Comparison of ENCODE assay signal across 8 cellular contexts in genomic region chr2:142140434-142140845, GRCh38. TPM values are rescaled to one million over a fixed set of nuclear protein-coding genes. Genes with fewer than 3 reads are reported as not detected.
DNase-seq lines count a peak whose midpoint lies in the region; ATAC-seq and TF ChIP-seq lines count a peak whose summit lies in the region.

No MANE protein-coding gene starts in this region.

- H3K36me3 ChIP-seq in DND-41 (ENCODE audit: insufficient read depth, low read length), result no peaks in the 10 kb centered on the region
- H3K36me3 ChIP-seq in PC-3 (ENCODE audit: low read depth, low read length), result no peaks in the 10 kb centered on the region
- H3K36me3 ChIP-seq in esophagus squamous epithelium, result no peaks in the 10 kb centered on the region
- no peaks in the 10 kb centered on the region for H3K36me3 ChIP-seq in testis (ENCODE audit: low read depth, missing control alignments)
- H3K36me3 ChIP-seq in CD8-positive, alpha-beta memory T cell (ENCODE audit: insufficient read depth, low read length), result no peaks in the 10 kb centered on the region

- TF ChIP-seq POLR2A in esophagus squamous epithelium (IDR thresholded peaks at IDR 0.05) (no peak), testis (IDR thresholded peaks at IDR 0.05) (no peak)

- POLR2A ChIA-PET in PC-3 (lab: Charles Lee; ENCODE audit: unreplicated experiment), result interaction anchor here (0.7 kb wide), 1 partner anchor 288 kb away, joined by 5 read pairs; no protein-coding TSS in a partner anchor
- POLR2A ChIA-PET in CD8-positive, alpha-beta memory T cell (lab: Charles Lee), result no interaction called here

- H3K4me2 ChIP-seq in DND-41 (ENCODE audit: insufficient read depth, low read length) (no peak overlapping the region), PC-3 (ENCODE audit: low read length) (no peak overlapping the region)

- TF ChIP-seq CTCF in DND-41 (IDR thresholded peaks at IDR 0.05; ENCODE audit: borderline replicate concordance, extremely low read depth, low read length, poor library complexity, severe bottlenecking) (peak; percentile 57), PC-3 (conservative IDR thresholded peaks at IDR 0.05; ENCODE audit: low read depth, low read length) (peak; percentile 69), esophagus squamous epithelium (IDR thresholded peaks at IDR 0.05) (peak in 5 of 6 experiments; percentile 14 to 62 (median 51)), testis (IDR thresholded peaks at IDR 0.05) (peak in 2 of 3 experiments; percentile 10 to 60)

- no peaks in the 10 kb centered on the region for H3K9me2 ChIP-seq in PC-3 (replicated peaks; ENCODE audit: low read length)

- no peaks in the 10 kb centered on the region for H3K36me3 Mint-ChIP-seq in CD8-positive, alpha-beta memory T cell

- DNase-seq in DND-41 (no peak), PC-3 (peak; percentile 65), esophagus squamous epithelium (lab: John Stamatoyannopoulos, UW) (no peak), testis (no peak)
- no peak for DNase-seq in CD8-positive, alpha-beta memory T cell

- H4K20me1 ChIP-seq in DND-41 (ENCODE audit: insufficient read depth, low read length), result no peaks in the 10 kb centered on the region
- no peaks in the 10 kb centered on the region for H4K20me1 ChIP-seq in PC-3 (ENCODE audit: low read length)

- no peak overlapping the region for H3K9ac ChIP-seq in DND-41 (ENCODE audit: low read depth, low read length)
- H3K9ac ChIP-seq in PC-3 (ENCODE audit: low read length), result no peak overlapping the region

- no peak overlapping the region for H3K4me3 Mint-ChIP-seq in CD8-positive, alpha-beta memory T cell

- ATAC-seq in DND-41 (ENCODE audit: insufficient read depth, low read depth), result peak; percentile 68; the same call in 2 of the 3 replicates
- peak; percentile 55 for ATAC-seq in HG03175 (IDR thresholded peaks at IDR 0.05; ENCODE audit: unreplicated experiment)
- 0 out of 2 replicates have a peak, but pooled peaks have one; percentile 37 for ATAC-seq in PC-3
- no peak for ATAC-seq in GM19023 (IDR thresholded peaks at IDR 0.05; ENCODE audit: unreplicated experiment)
- ATAC-seq in HG03097 (IDR thresholded peaks at IDR 0.05; ENCODE audit: low FRiP score, unreplicated experiment), result no peak

- H3K27me3 Mint-ChIP-seq in CD8-positive, alpha-beta memory T cell, result no peaks in the 10 kb centered on the region

- H3K27ac ChIP-seq in DND-41 (ENCODE audit: low read length), result no peak overlapping the region
- H3K27ac ChIP-seq in PC-3 (ENCODE audit: low read length), result no peak overlapping the region
- no peak overlapping the region for H3K27ac ChIP-seq in esophagus squamous epithelium
- no peak overlapping the region for H3K27ac ChIP-seq in testis
- no peak overlapping the region for H3K27ac ChIP-seq in CD8-positive, alpha-beta memory T cell (ENCODE audit: low read depth, low read length)

- no peak overlapping the region for H3K27ac Mint-ChIP-seq in CD8-positive, alpha-beta memory T cell

- no peak overlapping the region for H3K4me3 ChIP-seq in DND-41 (ENCODE audit: low read depth in 1 of 2, low read length in 2 of 2)
- no peak overlapping the region for H3K4me3 ChIP-seq in PC-3 (ENCODE audit: low read length)
- no peak overlapping the region for H3K4me3 ChIP-seq in esophagus squamous epithelium
- no peak overlapping the region for H3K4me3 ChIP-seq in testis
- no peak overlapping the region for H3K4me3 ChIP-seq in CD8-positive, alpha-beta memory T cell (ENCODE audit: low read length)

- no peaks in the 10 kb centered on the region for H3K4me1 Mint-ChIP-seq in CD8-positive, alpha-beta memory T cell

- no peaks in the 10 kb centered on the region for H3K9me3 ChIP-seq in DND-41 (ENCODE audit: insufficient read depth, low read length, severe bottlenecking)
- no peaks in the 10 kb centered on the region for H3K9me3 ChIP-seq in PC-3 (ENCODE audit: low read length)
- no peaks in the 10 kb centered on the region for H3K9me3 ChIP-seq in esophagus squamous epithelium
- H3K9me3 ChIP-seq in testis, result no peaks in the 10 kb centered on the region
- no peaks in the 10 kb centered on the region for H3K9me3 ChIP-seq in CD8-positive, alpha-beta memory T cell (ENCODE audit: low read length)

- peaks cover 0 to 6% (median 2%) of the 10 kb centered on the region in 5 donors for H3K9me3 Mint-ChIP-seq in CD8-positive, alpha-beta memory T cell

- H3K27me3 ChIP-seq in DND-41 (ENCODE audit: insufficient read depth, low read length, poor library complexity) (no peaks in the 10 kb centered on the region), PC-3 (ENCODE audit: low read length) (no peaks in the 10 kb centered on the region), esophagus squamous epithelium (no peaks in the 10 kb centered on the region), testis (no peaks in the 10 kb centered on the region)
- no peaks in the 10 kb centered on the region for H3K27me3 ChIP-seq in CD8-positive, alpha-beta memory T cell (ENCODE audit: insufficient read depth, low read length, poor library complexity, severe bottlenecking)

- H2AFZ ChIP-seq in DND-41 (ENCODE audit: low read depth, low read length) (0 out of 2 replicates have a peak overlapping the region, but pooled peaks have one; percentile 17), PC-3 (ENCODE audit: low read length) (no peak overlapping the region)

- intact Hi-C loops in PC-3 (cut with micrococcal nuclease) (loop anchor here (2.0 kb wide), 1 partner anchor 584 kb away; no protein-coding TSS in a partner anchor), esophagus squamous epithelium (cut with DNase I) (no loop called here), testis (cut with DNase I; ENCODE audit: low total_unique reads) (no loop called here)

- BruUV-seq in PC-3 (replicated peaks; lab: Mats Ljungman, UMichigan), result no TSS peak

- H3K79me2 ChIP-seq in DND-41 (ENCODE audit: insufficient read depth, low read length), result no peaks in the 10 kb centered on the region
- H3K79me2 ChIP-seq in PC-3 (ENCODE audit: low read length), result no peaks in the 10 kb centered on the region

- H3K4me1 ChIP-seq in DND-41 (ENCODE audit: insufficient read depth, low read length) (peaks cover 13% of the 10 kb centered on the region), PC-3 (ENCODE audit: insufficient read depth, low read length) (no peaks in the 10 kb centered on the region), esophagus squamous epithelium (no peaks in the 10 kb centered on the region), testis (no peaks in the 10 kb centered on the region)
- no peaks in the 10 kb centered on the region for H3K4me1 ChIP-seq in CD8-positive, alpha-beta memory T cell (ENCODE audit: insufficient read depth, low read length)

- CTCF ChIA-PET in PC-3 (lab: Charles Lee), result interaction anchor here (0.5 to 1.4 kb wide), 8 partner anchors 160 to 1975 kb away, joined by 3 to 6 read pairs (median 3); no protein-coding TSS in a partner anchor
- CTCF ChIA-PET in CD8-positive, alpha-beta memory T cell (lab: Charles Lee), result no interaction called here

- H3F3A ChIP-seq in PC-3 (ENCODE audit: low read length, unreplicated experiment), result no peaks in the 10 kb centered on the region

- WGBS in esophagus squamous epithelium, 2 donors, result 6 to 9% methylated on average over 2 of the region's 2 CpGs
- WGBS in testis, 2 donors, result 17 to 24% methylated on average over 2 of the region's 2 CpGs

RNA-seq across cellular contexts. Expression of gene LRP1B, which starts 9.6 kb away (rescaled TPM):
- 0.04 and 0.06 TPM in 2 replicates for total RNA-seq in PC-3 (2014; rRNA removed)
- total RNA-seq in esophagus squamous epithelium, result 1 to 10 TPM in 1 of 4 donors, under 1 TPM in 3; 0.04 to 1.1 (median 0.23) TPM
- total RNA-seq in testis, result 1 to 10 TPM in 1 of 2 donors, under 1 TPM in 1; 0.79 to 1.9 TPM
- 0.84 TPM for polyA plus RNA-seq in testis (ENCODE audit: insufficient read depth, low read depth, low replicate concordance)
- not detected for total RNA-seq in CD8-positive, alpha-beta memory T cell
- not detected for polyA plus RNA-seq in CD8-positive, alpha-beta memory T cell

Comparison
In these comparisons a context has a peak if more than half of its experiments do, and no peak if none do; other contexts are left out.
1. ATAC-seq: peak in DND-41 (single experiment), HG03175 (single experiment) and PC-3 (single experiment); none in GM19023 (single experiment) and HG03097 (single experiment).
2. Peak in every context shown above with its lines, with median percentiles within 50 percentile points of each other: CTCF ChIP-seq.